ENCODE assay signal across 8 cellular contexts in the genomic region with DNA sequence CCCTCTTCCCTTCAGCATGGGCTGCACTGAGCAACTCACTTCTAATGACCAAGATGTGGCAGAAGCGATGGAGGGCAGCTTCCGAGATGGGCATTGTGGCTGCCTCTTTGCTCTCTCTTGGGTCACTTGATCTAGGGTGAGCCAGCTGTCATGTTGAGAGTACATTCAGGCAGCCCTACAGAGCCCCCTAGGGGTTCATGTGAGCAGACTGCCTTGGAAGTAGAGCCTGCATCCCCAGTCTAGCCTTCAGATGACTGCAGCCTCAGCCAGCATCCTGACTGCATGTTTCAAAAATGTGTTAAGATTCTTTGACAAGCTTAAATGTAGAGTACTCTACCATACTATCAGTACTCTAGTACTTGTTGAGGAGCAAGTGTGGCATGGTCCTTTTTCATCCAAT.
DNase-seq lines count a peak whose midpoint lies in the region; ATAC-seq and TF ChIP-seq lines count a peak whose summit lies in the region.

No MANE protein-coding gene starts in this region.

- no peak overlapping the region for H3K9ac ChIP-seq in endodermal cell (ENCODE audit: extremely low read depth, low read length, poor library complexity, severe bottlenecking)

- ATAC-seq in HG02981 (IDR thresholded peaks at IDR 0.05; ENCODE audit: unreplicated experiment) (no peak), HG02885 (IDR thresholded peaks at IDR 0.05; ENCODE audit: poor library complexity, unreplicated experiment) (no peak), gastroesophageal sphincter (no peak)

- DNase-seq in stimulated activated naive CD4-positive, alpha-beta T cell treated with Interleukin-2 at 50 U/mL for 16 hours (lab: John Stamatoyannopoulos, UW) = peak; percentile 14
- DNase-seq in stimulated activated naive CD4-positive, alpha-beta T cell (lab: John Stamatoyannopoulos, UW) = no peak
- DNase-seq in PC-9 (no peak), endodermal cell (peak; percentile 74), breast epithelium (ENCODE audit: low spot score in 2 of 2) (no peak)

- H3K27me3 ChIP-seq in PC-9 (ENCODE audit: insufficient read depth, low read depth) = no peaks in the 10 kb centered on the region
- no peaks in the 10 kb centered on the region for H3K27me3 ChIP-seq in endodermal cell (ENCODE audit: control insufficient read depth, insufficient read depth, low read length, poor library complexity, severe bottlenecking)
- H3K27me3 ChIP-seq in gastroesophageal sphincter = no peaks in the 10 kb centered on the region
- H3K27me3 ChIP-seq in breast epithelium = no peaks in the 10 kb centered on the region

- no peaks in the 10 kb centered on the region for H3K4me1 ChIP-seq in PC-9 (replicated peaks; ENCODE audit: insufficient read depth)
- H3K4me1 ChIP-seq in endodermal cell (ENCODE audit: control insufficient read depth, insufficient read depth, low read length) = no peaks in the 10 kb centered on the region
- peaks cover 6 to 57% (median 11%) of the 10 kb centered on the region in 3 donors for H3K4me1 ChIP-seq in gastroesophageal sphincter
- no peaks in the 10 kb centered on the region for H3K4me1 ChIP-seq in breast epithelium

- no peak overlapping the region for H3K27ac ChIP-seq in PC-9
- H3K27ac ChIP-seq in endodermal cell (ENCODE audit: low read depth, low read length) = no peak overlapping the region
- H3K27ac ChIP-seq in gastroesophageal sphincter = no peak overlapping the region
- no peak overlapping the region for H3K27ac ChIP-seq in breast epithelium

- no peak overlapping the region for H3K27ac Mint-ChIP-seq in endodermal cell

- TF ChIP-seq CTCF in PC-9 (conservative IDR thresholded peaks at IDR 0.05) (peak; percentile 41; the same call in 1 of the 2 replicates), endodermal cell (conservative IDR thresholded peaks at IDR 0.05) (peak; percentile 67), gastroesophageal sphincter (IDR thresholded peaks at IDR 0.05) (no peak), breast epithelium (IDR thresholded peaks at IDR 0.05) (no peak)

- H3K4me3 ChIP-seq in PC-9 (no peak overlapping the region), endodermal cell (ENCODE audit: low read length) (no peak overlapping the region), gastroesophageal sphincter (no peak overlapping the region), breast epithelium (no peak overlapping the region)

- BruUV-seq in PC-9 (replicated peaks; lab: Mats Ljungman, UMichigan) = no TSS peak

- no peak for TF ChIP-seq EP300 in gastroesophageal sphincter (IDR thresholded peaks at IDR 0.05)

- no peaks in the 10 kb centered on the region for H3K9me3 ChIP-seq in PC-9 (ENCODE audit: insufficient read depth, low read depth)
- H3K9me3 ChIP-seq in endodermal cell (ENCODE audit: control insufficient read depth, low read length) = peaks cover 16% of the 10 kb centered on the region
- H3K9me3 ChIP-seq in gastroesophageal sphincter = peaks cover 0 to 6% (median 0%) of the 10 kb centered on the region in 3 donors
- H3K9me3 ChIP-seq in breast epithelium = peaks cover 7% of the 10 kb centered on the region in 2 donors

- TF ChIP-seq POLR2A in gastroesophageal sphincter (IDR thresholded peaks at IDR 0.05) = no peak
- no peak for TF ChIP-seq POLR2A in breast epithelium (IDR thresholded peaks at IDR 0.05)

- intact Hi-C loops in PC-9 (cut with micrococcal nuclease; ENCODE audit: unreplicated experiment) (no loop called here), breast epithelium (cut with DNase I; ENCODE audit: low total_unique reads) (no loop called here)

- H3K4me3 Mint-ChIP-seq in endodermal cell = no peak overlapping the region

- H2AFZ ChIP-seq in PC-9 = no peak overlapping the region

- H3K36me3 ChIP-seq in PC-9 (ENCODE audit: low read depth) (no peaks in the 10 kb centered on the region), endodermal cell (ENCODE audit: control insufficient read depth, insufficient read depth, low read length) (peaks cover 30% of the 10 kb centered on the region), gastroesophageal sphincter (peaks cover 0 to 10% of the 10 kb centered on the region in 2 donors), breast epithelium (no peaks in the 10 kb centered on the region)

- H3K9me3 Mint-ChIP-seq in endodermal cell = peaks cover 13% of the 10 kb centered on the region

- CTCF ChIA-PET in PC-9 (lab: Charles Lee) = no interaction called here

- H3K4me2 ChIP-seq in PC-9 = no peak overlapping the region

- H4K20me1 ChIP-seq in PC-9 (ENCODE audit: insufficient read depth) = no peaks in the 10 kb centered on the region

- POLR2A ChIA-PET in PC-9 (lab: Charles Lee; ENCODE audit: unreplicated experiment) = no interaction called here

- peaks cover 33% of the 10 kb centered on the region for H3K36me3 Mint-ChIP-seq in endodermal cell (ENCODE audit: low read depth)

- WGBS in endodermal cell (ENCODE audit: insufficient coverage in 1 of 2, insufficient read length in 1 of 2), 2 experiments = 94 to 97% methylated on average over 2 of the region's 2 CpGs
- WGBS in gastroesophageal sphincter (ENCODE audit: low coverage in 1 of 2), 2 donors = 80 to 100% methylated on average over 1 to 2 of the region's 2 CpGs

- no peaks in the 10 kb centered on the region for H3K9me2 ChIP-seq in PC-9 (ENCODE audit: insufficient read depth)

- no peaks in the 10 kb centered on the region for H3K27me3 Mint-ChIP-seq in endodermal cell (ENCODE audit: insufficient read depth)

- peaks cover 17% of the 10 kb centered on the region for H3K4me1 Mint-ChIP-seq in endodermal cell

- no peaks in the 10 kb centered on the region for H3K79me2 ChIP-seq in PC-9 (ENCODE audit: low read depth)

- H3F3A ChIP-seq in PC-9 (ENCODE audit: insufficient read depth, low read depth) = no peaks in the 10 kb centered on the region

Comparison
In these comparisons a context has a peak if more than half of its experiments do, and no peak if none do; other contexts are left out.
1. DNase-seq: peak in stimulated activated naive CD4-positive, alpha-beta T cell treated with Interleukin-2 at 50 U/mL for 16 hours (single experiment) and endodermal cell (single experiment); none in stimulated activated naive CD4-positive, alpha-beta T cell (0 of 6), PC-9 (0 of 2) and breast epithelium (0 of 2).
2. CTCF ChIP-seq: peak in PC-9 (single experiment) and endodermal cell (single experiment); none in gastroesophageal sphincter (0 of 4) and breast epithelium (0 of 3).